19 cellular contexts compared by ENCODE assay signal in genomic region chr3:21888656-21889055, GRCh38.
"Had no signal": no experiment of that assay in that cellular context is flagged by ENCODE, and none has a peak within 500 bp of the region (broad histone marks: within the 10 kb centered on the region; RNA-seq: fewer than 3 reads in every experiment).

No MANE protein-coding gene starts in this region.

- ATAC-seq: HepG2, SK-N-SH treated with all-trans-retinoic acid at 6 μM for 48 hours had no signal

- DNase-seq: IMR-90, Kasumi-1, KG1, MM.1S, NCI-H1092 treated with DMSO at 0.1 percent for 48 hours, NCI-H1436, NCI-H187, NCI-H2029, NCI-H2081 treated with DMSO at 0.1 percent for 48 hours, NCI-H2171, NCI-H226, NCI-H446, NCI-H510A, NCI-H526 treated with DMSO at 0.1 percent for 48 hours, NCI-H748 treated with DMSO at 0.1 percent for 48 hours, SHP77 had no signal

- H3K27ac ChIP-seq: RWPE1 had no signal
